1 cellular context compared by ENCODE assay signal in genomic region chr2:230416061-230416721, GRCh38.
A peak's percentile ranks its signal among the peaks of the same experiment; 100 is the strongest.
TF ChIP-seq lines count a peak whose summit lies in the region.

TSS of gene SP100 (plus strand) at chr2:230416201. CDS start at chr2:230416297, 96 bp downstream.

TF ChIP-seq in GM12878, 131 proteins besides CTCF, POLR2A, EP300 and RAD21 (continued from another document and continues in another):
- TF ChIP-seq BCL3 (IDR thresholded peaks at IDR 0.05; ENCODE audit: borderline replicate concordance, insufficient read depth, low read depth, low read length, poor library complexity, severe bottlenecking) (peak; percentile 52), FOS (IDR thresholded peaks at IDR 0.05; ENCODE audit: borderline replicate concordance, extremely low read depth, insufficient read length) (no peak), KAT2A (conservative IDR thresholded peaks at IDR 0.05; ENCODE audit: control insufficient read depth, low read depth, low read length) (no peak), PML (IDR thresholded peaks at IDR 0.05; ENCODE audit: low read length) (peak; percentile 89), CBFB (IDR thresholded peaks at IDR 0.05; ENCODE audit: low read depth) (peak; percentile 81; the same call in 1 of the 2 replicates), CHD2 (IDR thresholded peaks at IDR 0.05; ENCODE audit: borderline replicate concordance, low read depth, low read length) (peak; percentile 28; the same call in 1 of the 2 replicates), YY1 (IDR thresholded peaks at IDR 0.05; ENCODE audit: low read depth, low read length) (peak; percentile 70; the same call in 1 of the 2 replicates), YBX1 (IDR thresholded peaks at IDR 0.05) (no peak), IRF5 (IDR thresholded peaks at IDR 0.05; ENCODE audit: borderline replicate concordance) (no peak), NFIC (IDR thresholded peaks at IDR 0.05; ENCODE audit: low read depth, low read length) (peak; percentile 66), NKRF (conservative IDR thresholded peaks at IDR 0.05) (no peak; the same call in none of the 2 replicates), ZNF622 (IDR thresholded peaks at IDR 0.05) (no peak), ZBTB11 (CRISPR knock-in tag; IDR thresholded peaks at IDR 0.05) (no peak), BCL11A (IDR thresholded peaks at IDR 0.05; ENCODE audit: low read depth, low read length) (peak; percentile 43; the same call in 1 of the 2 replicates), SKIL (IDR thresholded peaks at IDR 0.05; ENCODE audit: low read depth, poor library complexity, severe bottlenecking) (peak; percentile 38), CBX3 (IDR thresholded peaks at IDR 0.05; ENCODE audit: borderline replicate concordance, low read depth) (no peak), ZNF207 (IDR thresholded peaks at IDR 0.05; ENCODE audit: borderline replicate concordance) (peak; percentile 27; the same call in 1 of the 2 replicates), MAX (IDR thresholded peaks at IDR 0.05; ENCODE audit: low read depth, low read length) (peak; percentile 56; the same call in 1 of the 2 replicates), JUNB (IDR thresholded peaks at IDR 0.05) (peak; percentile 27; the same call in 1 of the 2 replicates), POLR2AphosphoS5 (IDR thresholded peaks at IDR 0.05; ENCODE audit: low read length) (peak; percentile 90), RBBP5 (conservative IDR thresholded peaks at IDR 0.05) (no peak), ATF2 (IDR thresholded peaks at IDR 0.05; ENCODE audit: low read length) (no peak; the same call in 1 of the 2 replicates), HDAC2 (IDR thresholded peaks at IDR 0.05) (no peak), ZSCAN29 (IDR thresholded peaks at IDR 0.05) (no peak), STAT3 (IDR thresholded peaks at IDR 0.05; ENCODE audit: low read depth, low read length) (no peak), ZZZ3 (IDR thresholded peaks at IDR 0.05; ENCODE audit: control insufficient read depth, insufficient read length, low read depth) (no peak), ETV6 (conservative IDR thresholded peaks at IDR 0.05 in 1 of 2, IDR thresholded peaks at IDR 0.05 in 1 of 2; ENCODE audit: borderline replicate concordance in 1 of 2, low read depth in 1 of 2) (peak in 1 of 2 experiments; percentile 90; a peak in 2 of 4 replicates), ZNF217 (IDR thresholded peaks at IDR 0.05) (peak; percentile 54; the same call in 1 of the 2 replicates), E4F1 (IDR thresholded peaks at IDR 0.05; ENCODE audit: borderline replicate concordance, partially characterized antibody) (peak; percentile 79), JUND (IDR thresholded peaks at IDR 0.05; ENCODE audit: low read depth, low read length) (no peak), ZNF24 (IDR thresholded peaks at IDR 0.05) (peak; percentile 48; the same call in 1 of the 2 replicates), RFX5 (IDR thresholded peaks at IDR 0.05; ENCODE audit: low read depth, low read length) (no peak), EZH2 (IDR thresholded peaks at IDR 0.05; ENCODE audit: borderline replicate concordance, control insufficient read depth, low read depth, low read length) (no peak), CBX5 (IDR thresholded peaks at IDR 0.05; ENCODE audit: low read depth) (no peak), GABPA (IDR thresholded peaks at IDR 0.05; ENCODE audit: low read depth) (no peak), SIX5 (IDR thresholded peaks at IDR 0.05; ENCODE audit: low read depth, low read length, severe bottlenecking) (no peak), REST (IDR thresholded peaks at IDR 0.05; ENCODE audit: low read depth, low read length) (no peak), HSF1 (IDR thresholded peaks at IDR 0.05; ENCODE audit: low read depth, low read length) (no peak), SMAD5 (IDR thresholded peaks at IDR 0.05; ENCODE audit: low read depth) (no peak)
